ENCODE assay signal across 10 cellular contexts in the genomic region with DNA sequence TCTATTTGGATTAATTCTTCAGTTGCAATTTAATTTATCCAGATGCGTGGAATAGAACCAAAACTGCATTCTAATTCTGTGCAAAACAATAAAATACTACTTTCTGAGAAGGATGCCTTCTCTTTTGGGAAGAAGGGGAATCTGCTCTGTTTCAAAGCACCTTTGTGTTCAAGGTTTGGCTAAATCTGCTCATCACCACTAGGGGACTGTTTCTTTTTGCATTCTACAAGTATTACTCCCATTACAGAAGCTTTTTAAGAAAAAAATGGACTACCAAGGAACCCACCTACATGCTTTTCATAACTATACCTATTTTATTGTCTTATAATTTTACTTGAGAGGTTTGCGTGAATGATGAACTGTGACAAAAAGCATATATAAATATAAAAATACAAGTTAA. TPM values are rescaled to one million over a fixed set of nuclear protein-coding genes. Genes with fewer than 3 reads are reported as not detected.
DNase-seq lines count a peak whose midpoint lies in the region; ATAC-seq and TF ChIP-seq lines count a peak whose summit lies in the region.
"Had no signal": no experiment of that assay in that cellular context is flagged by ENCODE, and none has a peak within 500 bp of the region (broad histone marks: within the 10 kb centered on the region; RNA-seq: fewer than 3 reads in every experiment).

No MANE protein-coding gene starts in this region.

- H3K79me2 ChIP-seq in PC-9 (ENCODE audit: low read depth) = peaks cover 37% of the 10 kb centered on the region

- no peak overlapping the region for H2AFZ ChIP-seq in PC-9

- no peak overlapping the region for H3K4me2 ChIP-seq in PC-9

- in situ Hi-C loops in ACHN (cut with HindIII; ENCODE audit: low pct_ligation_motif_present, low pct_unique_long_range_greater_than_20kb, low sequenced_read_pairs) = no loop called here

- H3K4me1 ChIP-seq in PC-9 (replicated peaks; ENCODE audit: insufficient read depth) = no peaks in the 10 kb centered on the region

- H3K27me3 ChIP-seq in PC-9 (ENCODE audit: insufficient read depth, low read depth) = no peaks in the 10 kb centered on the region

- POLR2A ChIA-PET in PC-9 (lab: Charles Lee; ENCODE audit: unreplicated experiment) = no interaction called here

- H3K9me2 ChIP-seq in PC-9 (ENCODE audit: insufficient read depth) = no peaks in the 10 kb centered on the region

- H4K20me1 ChIP-seq in PC-9 (ENCODE audit: insufficient read depth) = no peaks in the 10 kb centered on the region

- intact Hi-C loops in PC-9 (cut with micrococcal nuclease; ENCODE audit: unreplicated experiment) = no loop called here

- CTCF ChIA-PET in PC-9 (lab: Charles Lee) = no interaction called here

- ATAC-seq in HG02588 (IDR thresholded peaks at IDR 0.05; ENCODE audit: unreplicated experiment) = no peak
- no peak for ATAC-seq in GM21723 (IDR thresholded peaks at IDR 0.05; ENCODE audit: unreplicated experiment)

- H3F3A ChIP-seq in PC-9 (ENCODE audit: insufficient read depth, low read depth) = no peaks in the 10 kb centered on the region

- H3K9me3 ChIP-seq in PC-9 (ENCODE audit: insufficient read depth, low read depth) = no peaks in the 10 kb centered on the region

- no peaks in the 10 kb centered on the region for H3K36me3 ChIP-seq in PC-9 (ENCODE audit: low read depth)

- no TSS peak for BruUV-seq in PC-9 (replicated peaks; lab: Mats Ljungman, UMichigan)

- peak; percentile 35; the same call in 1 of the 2 replicates for TF ChIP-seq CTCF in PC-9 (conservative IDR thresholded peaks at IDR 0.05)
- peak; percentile 49 for TF ChIP-seq CTCF in fibroblast of pulmonary artery (IDR thresholded peaks at IDR 0.05; ENCODE audit: low read length, missing control alignments)

- H3K4me3 ChIP-seq in PC-9 (no peak overlapping the region), fibroblast of pulmonary artery (replicated peaks; ENCODE audit: low read depth, low read length) (no peak overlapping the region)

- H3K27ac ChIP-seq in PC-9 = no peak overlapping the region

- peak; percentile 12 for DNase-seq in ACHN
- peak; percentile 11 for DNase-seq in EH (ENCODE audit: low read depth)
- DNase-seq in PC-9 = no peak
- peak; percentile 17 for DNase-seq in fibroblast of pulmonary artery (ENCODE audit: low read depth)
- DNase-seq in NCI-H510A (lab: John Stamatoyannopoulos, UW) = no peak
- no peak for DNase-seq in NCI-H2227 treated with DMSO at 0.1 percent for 48 hours (lab: John Stamatoyannopoulos, UW)
- DNase-seq: NCI-H1092, nucleus accumbens had no signal

RNA-seq across cellular contexts. Expression of gene MRPS6, which starts 18.2 kb away (rescaled TPM):
- 40.4 and 41.0 TPM in 2 replicates for total RNA-seq in PC-9 (2021)

RNA-seq across cellular contexts. Expression of gene SLC5A3, which starts 18.2 kb away (rescaled TPM):
- total RNA-seq in PC-9 (2021) = 7.0 and 8.8 TPM in 2 replicates

Comparison
In these comparisons a context has a peak if more than half of its experiments do, and no peak if none do; other contexts are left out.
1. DNase-seq: peak in ACHN (single experiment), EH (single experiment) and fibroblast of pulmonary artery (single experiment); none in PC-9 (0 of 2), NCI-H510A (single experiment) and NCI-H2227 treated with DMSO at 0.1 percent for 48 hours (single experiment).